ENCODE assay signal across 8 cellular contexts in the genomic region with DNA sequence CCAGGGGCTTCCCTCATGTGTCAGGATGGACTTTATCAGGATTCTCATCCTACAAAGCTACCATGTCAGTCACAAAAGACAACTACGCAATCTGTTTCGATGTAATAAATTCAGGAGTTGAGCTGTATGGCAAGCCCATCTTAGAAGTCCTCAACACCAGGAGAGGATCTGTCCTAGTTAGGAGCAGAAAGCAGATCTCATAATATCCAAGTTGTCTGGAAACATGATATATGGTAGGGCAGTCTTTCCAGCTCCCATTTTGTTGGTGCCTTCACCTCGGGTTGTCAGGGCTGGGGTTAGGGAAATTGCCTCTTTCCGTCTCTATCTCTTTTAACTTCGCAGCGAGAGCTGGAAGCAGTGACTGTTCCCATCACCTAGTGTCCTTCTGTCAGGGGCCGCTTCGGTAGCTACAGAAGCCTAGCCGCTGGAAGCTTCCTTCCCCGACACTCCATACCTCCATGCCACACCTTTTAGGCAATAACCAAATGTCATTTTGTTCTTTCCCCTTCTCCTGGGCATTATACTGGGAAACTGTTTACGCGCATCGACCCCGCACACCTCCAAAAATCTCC. TPM values are rescaled to one million over a fixed set of nuclear protein-coding genes. Genes with fewer than 3 reads are reported as not detected.
DNase-seq lines count a peak whose midpoint lies in the region; ATAC-seq, FAIRE-seq and TF ChIP-seq lines count a peak whose summit lies in the region.

No MANE protein-coding gene starts in this region.

- TF ChIP-seq CTCF in IMR-90 (conservative IDR thresholded peaks at IDR 0.05; ENCODE audit: low read depth, low read length) (no peak), GM12878 (IDR thresholded peaks at IDR 0.05 in 2 of 3, conservative IDR thresholded peaks at IDR 0.05 in 1 of 3; ENCODE audit: control insufficient read depth in 2 of 3, extremely low read depth in 1 of 3, insufficient read depth in 1 of 3, low read depth in 3 of 3, low read length in 3 of 3) (no peak), liver (IDR thresholded peaks at IDR 0.05; ENCODE audit: low read depth, low read length, missing input control) (no peak), testis (IDR thresholded peaks at IDR 0.05) (no peak)

- H3K18ac ChIP-seq in IMR-90 (ENCODE audit: low read depth, low read length): no peak overlapping the region

- peak overlapping the region; percentile 10 to 98 (median 95); a peak in 21 of 22 replicates for H3K27ac ChIP-seq in BLaER1 treated with 17β-estradiol and CSF1 and Interleukin-3, amounts not matched to agents 10 nM and 100 nM
- H3K27ac ChIP-seq in IMR-90 (ENCODE audit: insufficient read depth, low read length) (no peak overlapping the region), GM12878 (ENCODE audit: control insufficient read depth, insufficient read depth) (peak overlapping the region; percentile 78), liver (ENCODE audit: low read depth in 1 of 2, low read length in 2 of 2) (peak overlapping the region in 1 of 2 donors; percentile 67), testis (no peak overlapping the region)

- no peaks in the 10 kb centered on the region for H3K9me3 ChIP-seq in BLaER1 treated with 17β-estradiol and CSF1 and Interleukin-3, amounts not matched to agents 10 nM and 100 nM (replicated peaks in 1 of 11)
- H3K9me3 ChIP-seq in IMR-90 (ENCODE audit: control insufficient read depth, insufficient read depth, low read length) (no peaks in the 10 kb centered on the region), GM12878 (replicated peaks; ENCODE audit: control insufficient read depth, insufficient read depth, low read length) (no peaks in the 10 kb centered on the region), liver (ENCODE audit: control insufficient read depth in 4 of 4, low read length in 3 of 4) (no peaks in the 10 kb centered on the region), testis (no peaks in the 10 kb centered on the region)

- peaks cover 26 to 52% of the 10 kb centered on the region in 2 experiments for H3K79me1 ChIP-seq in IMR-90 (ENCODE audit: low read depth in 1 of 2, low read length in 2 of 2)

- no TSS peak for BruUV-seq in IMR-90 (replicated peaks; lab: Mats Ljungman, UMichigan)
- no TSS peak for BruUV-seq in GM12878 (replicated peaks; lab: Mats Ljungman, UMichigan)

- H3K14ac ChIP-seq in IMR-90 (replicated peaks; ENCODE audit: low read depth, low read length): peak overlapping the region; percentile 7; the same call in 1 of the 2 replicates

- peaks cover 10% of the 10 kb centered on the region for H3K9me1 ChIP-seq in IMR-90 (ENCODE audit: insufficient read depth, low read length)

- H3K4ac ChIP-seq in IMR-90 (ENCODE audit: low read depth, low read length): peak overlapping the region; percentile 20; the same call in 1 of the 2 replicates

- no peak overlapping the region for H4K8ac ChIP-seq in IMR-90 (ENCODE audit: low read depth in 2 of 2, low read length in 2 of 2)

- H2BK5ac ChIP-seq in IMR-90 (ENCODE audit: low read depth, low read length, poor library complexity, severe bottlenecking): no peak overlapping the region

- no peak overlapping the region for H3K56ac ChIP-seq in IMR-90 (ENCODE audit: extremely low read depth, insufficient read depth, low read length)

- H2AFZ ChIP-seq in IMR-90 (replicated peaks; ENCODE audit: low read length, poor library complexity) (peak overlapping the region; percentile 84), GM12878 (ENCODE audit: control insufficient read depth, low read depth, low read length) (no peak overlapping the region)

- H2AK9ac ChIP-seq in IMR-90 (replicated peaks; ENCODE audit: low read depth, low read length, poor library complexity): peak overlapping the region; percentile 81

- CTCF ChIA-PET in IMR-90 (lab: Yijun Ruan, JAX) (interaction anchor here (0.9 kb wide), 1 partner anchor 52 kb away, joined by 4 read pairs; no protein-coding TSS in a partner anchor), GM12878 (lab: Yijun Ruan, JAX) (interaction anchor here (0.6 to 9.2 kb wide), 13 partner anchors 9 to 567 kb away, joined by 3 to 98 read pairs (median 5); no protein-coding TSS in a partner anchor)

- TF ChIP-seq RAD21 in IMR-90 (IDR thresholded peaks at IDR 0.05; ENCODE audit: low read length) (no peak), GM12878 (IDR thresholded peaks at IDR 0.05; ENCODE audit: insufficient read depth, low read depth, low read length) (no peak), liver (IDR thresholded peaks at IDR 0.05) (no peak)

- no peak for TF ChIP-seq EP300 in GM12878 (IDR thresholded peaks at IDR 0.05; ENCODE audit: borderline replicate concordance in 1 of 2, control insufficient read depth in 1 of 2, low read depth in 2 of 2, low read length in 2 of 2)

- intact Hi-C loops in IMR-90 (cut with micrococcal nuclease): loop anchor here (2.0 kb wide), 2 partner anchors 31 to 35 kb away; no protein-coding TSS in a partner anchor
- intact Hi-C loops in GM12878 (cut with micrococcal nuclease; ENCODE audit: unreplicated experiment): loop anchor here (2.0 to 10.0 kb wide), 3 partner anchors 31 to 515 kb away; a partner anchor contains a TSS
- intact Hi-C loops in testis (cut with DNase I; ENCODE audit: low total_unique reads): no loop called here

- H3K9ac ChIP-seq in BLaER1 treated with 17β-estradiol and CSF1 and Interleukin-3, amounts not matched to agents 10 nM and 100 nM: peak overlapping the region; percentile 87 to 99 (median 95)
- H3K9ac ChIP-seq in IMR-90 (ENCODE audit: low read depth, low read length): peak overlapping the region; percentile 43
- peak overlapping the region; percentile 83 for H3K9ac ChIP-seq in GM12878 (ENCODE audit: control insufficient read depth, insufficient read depth, low read length)
- H3K9ac ChIP-seq in liver (ENCODE audit: low read depth in 1 of 2, low read length in 2 of 2): no peak overlapping the region

- no peak overlapping the region; the same call in 1 of the 2 replicates for H2AK5ac ChIP-seq in IMR-90 (ENCODE audit: low read depth, low read length)

- 0 out of 2 replicates have a peak overlapping the region, but pooled peaks have one; percentile 19 for H4K91ac ChIP-seq in IMR-90 (ENCODE audit: insufficient read depth, low read depth, low read length)

- H4K5ac ChIP-seq in IMR-90 (ENCODE audit: low read depth, low read length): no peak overlapping the region

- H3K23ac ChIP-seq in IMR-90 (ENCODE audit: low read depth, low read length): peak overlapping the region; percentile 85

- DNase-seq in IMR-90: no peak
- DNase-seq in GM12878 (ENCODE audit: low read depth, low spot score): no peak
- no peak for DNase-seq in testis
- DNase-seq in midbrain (lab: John Stamatoyannopoulos, UW): no peak

- in situ Hi-C loops in IMR-90 (cut with MboI; ENCODE audit: low sequenced_read_pairs) (no loop called here), GM12878 (cut with MboI) (loop anchor here (10.0 kb wide), 1 partner anchor 1205 kb away; a partner anchor contains a TSS)

- H3K36me3 ChIP-seq in BLaER1 treated with 17β-estradiol and CSF1 and Interleukin-3, amounts not matched to agents 10 nM and 100 nM: peaks cover 0 to 25% (median 16%) of the 10 kb centered on the region in 11 experiments; a peak in 18 of 22 replicates
- H3K36me3 ChIP-seq in IMR-90 (ENCODE audit: control insufficient read depth, insufficient read depth, low read length) (no peaks in the 10 kb centered on the region; the same call in 1 of the 2 replicates), GM12878 (ENCODE audit: control insufficient read depth in 2 of 2, insufficient read depth in 2 of 2, low read length in 1 of 2) (peaks cover 0 to 2% of the 10 kb centered on the region in 2 experiments; a peak in 1 of 4 replicates), liver (ENCODE audit: control insufficient read depth in 4 of 4, insufficient read depth in 3 of 4, low read depth in 1 of 4, low read length in 3 of 4) (no peaks in the 10 kb centered on the region), testis (ENCODE audit: low read depth, missing control alignments) (no peaks in the 10 kb centered on the region)

- H3K4me2 ChIP-seq in BLaER1 treated with 17β-estradiol and CSF1 and Interleukin-3, amounts not matched to agents 10 nM and 100 nM: peak overlapping the region; percentile 90 to 97 (median 95)
- peak overlapping the region; percentile 84 for H3K4me2 ChIP-seq in IMR-90 (ENCODE audit: low read depth, low read length)
- peak overlapping the region; percentile 80 for H3K4me2 ChIP-seq in GM12878 (ENCODE audit: control insufficient read depth, insufficient read depth)

- WGBS in IMR-90 (ENCODE audit: extremely low coverage in 2 of 2, insufficient read length in 1 of 2), 2 experiments: 5% methylated on average over 10 of the region's 14 CpGs; no CpG with 5 or more reads in 1 of the 2 experiments
- under 1% methylated on average over 14 of the region's 14 CpGs for WGBS in GM12878 (ENCODE audit: insufficient coverage, insufficient replicate concordance, low lambda C conversion rate, missing lambda C conversion rate)
- WGBS in liver: 40% methylated on average over 14 of the region's 14 CpGs
- 19 to 22% methylated on average over 14 of the region's 14 CpGs for WGBS in testis, 2 donors

- no peak overlapping the region for H2BK120ac ChIP-seq in IMR-90 (ENCODE audit: low read depth, low read length)

- TF ChIP-seq POLR2A in IMR-90 (IDR thresholded peaks at IDR 0.05; ENCODE audit: low read depth, low read length) (no peak), GM12878 (IDR thresholded peaks at IDR 0.05; ENCODE audit: low read depth, low read length) (no peak), testis (IDR thresholded peaks at IDR 0.05) (no peak)

- peaks cover 57 to 59% (median 58%) of the 10 kb centered on the region in 11 experiments; a peak in 21 of 22 replicates for H4K20me1 ChIP-seq in BLaER1 treated with 17β-estradiol and CSF1 and Interleukin-3, amounts not matched to agents 10 nM and 100 nM
- peaks cover 49% of the 10 kb centered on the region for H4K20me1 ChIP-seq in IMR-90 (ENCODE audit: insufficient read depth, low read length)
- H4K20me1 ChIP-seq in GM12878 (ENCODE audit: control insufficient read depth, insufficient read depth): 0 out of 2 replicates have a peak, but pooled peaks cover 4% of the 10 kb centered on the region

- peaks cover 79% of the 10 kb centered on the region for H3K79me2 ChIP-seq in GM12878 (ENCODE audit: control insufficient read depth, insufficient read depth, low read length)

- peaks cover 64 to 80% (median 70%) of the 10 kb centered on the region in 10 experiments for H3K4me1 ChIP-seq in BLaER1 treated with 17β-estradiol and CSF1 and Interleukin-3, amounts not matched to agents 10 nM and 100 nM
- H3K4me1 ChIP-seq in IMR-90 (ENCODE audit: control insufficient read depth, insufficient read depth, low read length) (peaks cover 14% of the 10 kb centered on the region), GM12878 (ENCODE audit: control insufficient read depth, insufficient read depth, low read length) (peaks cover 18% of the 10 kb centered on the region), liver (ENCODE audit: control insufficient read depth in 4 of 4, insufficient read depth in 4 of 4, low read length in 3 of 4) (peaks cover 0 to 23% (median 12%) of the 10 kb centered on the region in 4 donors), testis (no peaks in the 10 kb centered on the region)

- H3K4me3 ChIP-seq in BLaER1 treated with 17β-estradiol and CSF1 and Interleukin-3, amounts not matched to agents 10 nM and 100 nM: peak overlapping the region; percentile 81 to 93 (median 90)
- peak overlapping the region; percentile 73 for H3K4me3 ChIP-seq in IMR-90 (ENCODE audit: insufficient read depth, low read depth, low read length)
- H3K4me3 ChIP-seq in GM12878: peak overlapping the region; percentile 96
- H3K4me3 ChIP-seq in liver (ENCODE audit: low read depth in 1 of 3, low read length in 3 of 3): peak overlapping the region in 2 of 3 donors; percentile 71 to 96
- H3K4me3 ChIP-seq in testis: peak overlapping the region; percentile 70 to 80

- peak; percentile 44 for FAIRE-seq in GM12878 (lab: Jason Lieb, UNC)

- ATAC-seq in IMR-90 (ENCODE audit: low read depth) (no peak), GM12878 (peak; percentile 4), GM19463 (IDR thresholded peaks at IDR 0.05; ENCODE audit: unreplicated experiment) (no peak), GM21526 (IDR thresholded peaks at IDR 0.05; ENCODE audit: low FRiP score, unreplicated experiment) (no peak)

- H3K27me3 ChIP-seq in BLaER1 treated with 17β-estradiol and CSF1 and Interleukin-3, amounts not matched to agents 10 nM and 100 nM: peaks cover 0 to 3% (median 0%) of the 10 kb centered on the region in 11 experiments; a peak in 1 of 22 replicates
- H3K27me3 ChIP-seq in IMR-90 (ENCODE audit: control insufficient read depth, insufficient read depth, low read length) (no peaks in the 10 kb centered on the region), GM12878 (replicated peaks in 1 of 2; ENCODE audit: control insufficient read depth in 2 of 2, insufficient read depth in 2 of 2, low read length in 1 of 2) (no peaks in the 10 kb centered on the region), liver (ENCODE audit: control insufficient read depth in 4 of 4, insufficient read depth in 4 of 4, low read length in 3 of 4) (no peaks in the 10 kb centered on the region), testis (no peaks in the 10 kb centered on the region)

- POLR2A ChIA-PET in IMR-90 (lab: Charles Lee; ENCODE audit: unreplicated experiment): interaction anchor here (0.6 kb wide), 1 partner anchor 278 kb away, joined by 3 read pairs; no protein-coding TSS in a partner anchor
- POLR2A ChIA-PET in GM12878 (lab: Charles Lee): interaction anchor here (0.5 to 6.0 kb wide), 13 partner anchors 8 to 411 kb away, joined by 3 to 36 read pairs (median 5); a partner anchor contains a TSS

- SMC1A ChIA-PET in GM12878 (lab: Charles Lee; ENCODE audit: uncharacterized antibody, unreplicated experiment): interaction anchor here (0.7 to 16.9 kb wide), 15 partner anchors 10 to 201 kb away, joined by 3 to 360 read pairs (median 4); no protein-coding TSS in a partner anchor

- no peak overlapping the region for H2BK20ac ChIP-seq in IMR-90 (ENCODE audit: low read depth, low read length)

- RAD21 ChIA-PET in GM12878 (lab: Charles Lee; ENCODE audit: unreplicated experiment): interaction anchor here (0.6 to 6.8 kb wide), 15 partner anchors 8 to 257 kb away, joined by 3 to 106 read pairs (median 6); no protein-coding TSS in a partner anchor

- dilution Hi-C loops in IMR-90 (cut with HindIII; ENCODE audit: low sequenced_read_pairs, unreplicated experiment): no loop called here

- H2BK15ac ChIP-seq in IMR-90 (ENCODE audit: low read depth, low read length): no peak overlapping the region

RNA-seq across cellular contexts. Expression of a gene that starts 1.4 kb away (rescaled TPM):
- total RNA-seq in IMR-90 (2012; rRNA removed): 98.4 and 99.2 TPM in 2 replicates
- polyA plus RNA-seq in IMR-90 (2012; rRNA removed): 13.8 and 15.2 TPM in 2 replicates
- polyA plus RNA-seq in IMR-90 (2012; cell fraction: cytosol; rRNA removed): 4.7 and 7.3 TPM in 2 replicates
- polyA plus RNA-seq in IMR-90 (2012; cell fraction: nucleus; rRNA removed; ENCODE audit: low replicate concordance): 4.4 and 13.1 TPM in 2 replicates
- 248 and 265 TPM in 2 replicates for total RNA-seq in GM12878 (2013; cell fraction: nucleolus; rRNA removed)
- total RNA-seq in GM12878 (2014; rRNA removed): 92.2 and 103 TPM in 2 replicates
- total RNA-seq in GM12878 (2014; rRNA removed; fragmentation: Illumina TruSeq; extraction: Trizol): 133 and 138 TPM in 2 replicates
- total RNA-seq in GM12878 (2021): 134 and 135 TPM in 2 replicates
- 39.4 TPM for polyA plus RNA-seq in GM12878 (2011; ENCODE audit: low read depth)
- 44.0 and 51.2 TPM in 2 replicates for polyA plus RNA-seq in GM12878 (2011; rRNA removed)
- polyA plus RNA-seq in GM12878 (2011; cell fraction: cytosol; rRNA removed): 23.7 and 24.4 TPM in 2 replicates
- 52.6 and 57.6 TPM in 2 replicates for polyA plus RNA-seq in GM12878 (2011; cell fraction: nucleus; rRNA removed)
- polyA plus RNA-seq in GM12878 (2012): 51.7 and 57.1 TPM in 2 replicates
- polyA plus RNA-seq in GM12878 (2014; fragmentation: Illumina TruSeq; extraction: Trizol): 101 and 122 TPM in 2 replicates
- 10 to 100 TPM; 16.2 to 17.0 TPM for polyA plus RNA-seq in GM12878 (2014; fragmentation: Nextera tagmentation; extraction: Ambion mirVana)
- 57.5 and 67.6 TPM in 2 replicates for polyA plus RNA-seq in GM12878 (2014; rRNA removed)
- polyA plus RNA-seq in GM12878 (2016; fragmentation: Nextera tagmentation; extraction: Ambion mirVana): 10 to 100 TPM; 30.5 to 73.1 TPM
- 60.8 and 87.0 TPM in 2 replicates for polyA minus RNA-seq in GM12878 (2011; rRNA and poly(A)+ RNA removed)
- 25.0 and 33.6 TPM in 2 replicates for polyA minus RNA-seq in GM12878 (2011; cell fraction: cytosol; rRNA and poly(A)+ RNA removed)
- polyA minus RNA-seq in GM12878 (2011; cell fraction: nucleus; rRNA and poly(A)+ RNA removed): 52.8 and 99.4 TPM in 2 replicates
- 10 to 100 TPM in 1 of 2 donors, 1 to 10 TPM in 1; 6.0 to 11.1 TPM for total RNA-seq in liver
- 1 to 10 TPM; 1.7 to 2.1 TPM for polyA plus RNA-seq in liver
- 10 to 100 TPM in 1 of 2 donors, 1 to 10 TPM in 1; 9.3 to 16.5 TPM for total RNA-seq in testis
- 4.4 TPM for polyA plus RNA-seq in testis (ENCODE audit: insufficient read depth, low read depth, low replicate concordance)

RNA-seq across cellular contexts. Expression of a gene that starts 42.3 kb away (rescaled TPM):
- total RNA-seq in IMR-90 (2012; rRNA removed) (0.18 TPM in 1 of 2 replicates, not detected in the other), GM12878 (2014; rRNA removed) (not detected in 2 replicates), GM12878 (2014; rRNA removed; fragmentation: Illumina TruSeq; extraction: Trizol) (not detected in 2 replicates), GM12878 (2021) (not detected in 2 replicates), liver (under 1 TPM in 1 of 2 donors, not detected in 1; 0.09 TPM), testis (under 1 TPM in 1 of 2 donors, not detected in 1; 0.37 TPM)
- polyA plus RNA-seq in IMR-90 (2012; rRNA removed) (not detected in 2 replicates), GM12878 (2011; rRNA removed) (not detected in 2 replicates), GM12878 (2014; fragmentation: Illumina TruSeq; extraction: Trizol) (not detected in 2 replicates), GM12878 (2014; fragmentation: Nextera tagmentation; extraction: Ambion mirVana) (not detected), GM12878 (2014; rRNA removed) (not detected in 2 replicates), GM12878 (2016; fragmentation: Nextera tagmentation; extraction: Ambion mirVana) (not detected), liver (under 1 TPM in 1 of 2 donors, not detected in 1; 0.58 TPM), testis (ENCODE audit: insufficient read depth, low read depth, low replicate concordance) (3.0 TPM)
- 0.03 and 0.05 TPM in 2 replicates for polyA plus RNA-seq in IMR-90 (2012; cell fraction: cytosol; rRNA removed)
- polyA plus RNA-seq in IMR-90 (2012; cell fraction: nucleus; rRNA removed; ENCODE audit: low replicate concordance): 0.02 and 0.10 TPM in 2 replicates
- not detected in 2 replicates for total RNA-seq in GM12878 (2013; cell fraction: nucleolus; rRNA removed)
- not detected for polyA plus RNA-seq in GM12878 (2011; ENCODE audit: low read depth)
- polyA plus RNA-seq in GM12878 (2011; cell fraction: cytosol; rRNA removed): not detected in 2 replicates
- not detected in 2 replicates for polyA plus RNA-seq in GM12878 (2011; cell fraction: nucleus; rRNA removed)
- polyA plus RNA-seq in GM12878 (2012): not detected in 2 replicates
- polyA minus RNA-seq in GM12878 (2011; rRNA and poly(A)+ RNA removed): not detected in 2 replicates
- polyA minus RNA-seq in GM12878 (2011; cell fraction: cytosol; rRNA and poly(A)+ RNA removed): not detected in 2 replicates
- not detected in 2 replicates for polyA minus RNA-seq in GM12878 (2011; cell fraction: nucleus; rRNA and poly(A)+ RNA removed)

Comparison
In these comparisons a context has a peak if more than half of its experiments do, and no peak if none do; other contexts are left out.
1. H3K27ac ChIP-seq: peak in BLaER1 treated with 17β-estradiol and CSF1 and Interleukin-3, amounts not matched to agents 10 nM and 100 nM (11 of 11) and GM12878 (single experiment); none in IMR-90 (single experiment) and testis (0 of 2).
2. H3K9ac ChIP-seq: peak in BLaER1 treated with 17β-estradiol and CSF1 and Interleukin-3, amounts not matched to agents 10 nM and 100 nM (11 of 11), IMR-90 (single experiment) and GM12878 (single experiment); none in liver (0 of 2).
3. Peak in every context shown above with its lines, with median percentiles within 50 percentile points of each other: H3K4me2 ChIP-seq and H3K4me3 ChIP-seq.